Comparison of ENCODE assay signal across 22 cellular contexts in genomic region chr19:44284968-44285367, GRCh38. TPM values are rescaled to one million over a fixed set of nuclear protein-coding genes. Genes with fewer than 3 reads are reported as not detected.
"Had no signal": no experiment of that assay in that cellular context is flagged by ENCODE, and none has a peak within 500 bp of the region (broad histone marks: within the 10 kb centered on the region; RNA-seq: fewer than 3 reads in every experiment).

No MANE protein-coding gene starts in this region.

- DNase-seq: KBM-7, MV-4-11, NCI-H1048, NCI-H1105, NCI-H1417, NCI-H1436 treated with DMSO at 0.1 percent for 48 hours, NCI-H1694, NCI-H187 treated with DMSO at 0.1 percent for 48 hours, NCI-H2029 treated with DMSO at 0.1 percent for 48 hours, NCI-H226, NCI-H446, NCI-H510A, NCI-H524 treated with DMSO at 0.1 percent for 48 hours, NCI-H69, NCI-H774, Right ventricle myocardium superior, RPMI8226, SIG-M5, SK-N-SH, SW 1271 had no signal

- H3K9ac ChIP-seq: SK-N-SH had no signal

- H3K27me3 ChIP-seq: SJSA1 had no signal

- H3K4me1 ChIP-seq: SJSA1 had no signal

- H3K9me2 ChIP-seq: SK-N-SH had no signal

- H3K9me3 ChIP-seq: SK-N-SH had no signal

- H3K4me3 ChIP-seq: SJSA1 had no signal

- H3K27ac ChIP-seq: SJSA1 had no signal

- H3K4me2 ChIP-seq: SK-N-SH had no signal

RNA-seq across cellular contexts. Expression of gene ZNF233, which starts 25.3 kb away (rescaled TPM):
- total RNA-seq: MCF 10A had no signal
